3 cellular contexts compared by ENCODE assay signal in the genomic region with DNA sequence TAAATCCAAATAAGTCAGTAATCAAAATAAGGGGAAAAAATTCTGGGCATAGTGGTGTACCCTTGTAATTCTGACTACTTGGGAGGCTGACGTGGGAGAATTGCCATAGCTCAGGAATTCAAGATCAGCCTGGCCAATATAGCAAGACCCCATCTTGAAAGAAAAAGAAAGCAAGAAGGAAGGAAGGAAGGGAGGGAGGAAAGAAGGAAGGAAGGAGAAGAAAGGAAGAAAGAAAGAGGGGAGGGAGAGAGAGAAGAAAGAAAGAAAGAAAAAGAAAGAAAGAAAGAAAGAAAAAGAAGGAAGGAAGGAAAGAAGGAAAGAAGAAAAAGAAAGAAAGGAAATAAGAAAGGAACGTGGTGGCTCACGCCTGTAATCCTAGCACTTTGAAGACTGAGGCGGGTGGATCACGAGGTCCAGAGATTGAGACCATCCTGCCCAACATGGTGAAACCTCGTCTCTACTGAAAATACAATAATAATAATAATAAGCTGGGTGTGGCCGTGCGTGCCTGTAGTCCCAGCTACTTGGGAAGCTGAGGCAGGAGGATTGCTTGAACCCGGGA.
TF ChIP-seq lines count a peak whose summit lies in the region.

No MANE protein-coding gene starts in this region.

TF ChIP-seq in A549, 52 proteins besides CTCF, POLR2A, EP300 and RAD21:
- TF ChIP-seq CHD2 (IDR thresholded peaks at IDR 0.05; ENCODE audit: low read length, partially characterized antibody) = no peak
- no peak for TF ChIP-seq NR3C1 (IDR thresholded peaks at IDR 0.05)
- TF ChIP-seq CBX8 (IDR thresholded peaks at IDR 0.05) = no peak
- TF ChIP-seq JUNB (IDR thresholded peaks at IDR 0.05) = no peak
- no peak for TF ChIP-seq RFX5 (IDR thresholded peaks at IDR 0.05)
- TF ChIP-seq ZSCAN20 (CRISPR knock-in tag; IDR thresholded peaks at IDR 0.05) = no peak
- TF ChIP-seq, protein P1, sequence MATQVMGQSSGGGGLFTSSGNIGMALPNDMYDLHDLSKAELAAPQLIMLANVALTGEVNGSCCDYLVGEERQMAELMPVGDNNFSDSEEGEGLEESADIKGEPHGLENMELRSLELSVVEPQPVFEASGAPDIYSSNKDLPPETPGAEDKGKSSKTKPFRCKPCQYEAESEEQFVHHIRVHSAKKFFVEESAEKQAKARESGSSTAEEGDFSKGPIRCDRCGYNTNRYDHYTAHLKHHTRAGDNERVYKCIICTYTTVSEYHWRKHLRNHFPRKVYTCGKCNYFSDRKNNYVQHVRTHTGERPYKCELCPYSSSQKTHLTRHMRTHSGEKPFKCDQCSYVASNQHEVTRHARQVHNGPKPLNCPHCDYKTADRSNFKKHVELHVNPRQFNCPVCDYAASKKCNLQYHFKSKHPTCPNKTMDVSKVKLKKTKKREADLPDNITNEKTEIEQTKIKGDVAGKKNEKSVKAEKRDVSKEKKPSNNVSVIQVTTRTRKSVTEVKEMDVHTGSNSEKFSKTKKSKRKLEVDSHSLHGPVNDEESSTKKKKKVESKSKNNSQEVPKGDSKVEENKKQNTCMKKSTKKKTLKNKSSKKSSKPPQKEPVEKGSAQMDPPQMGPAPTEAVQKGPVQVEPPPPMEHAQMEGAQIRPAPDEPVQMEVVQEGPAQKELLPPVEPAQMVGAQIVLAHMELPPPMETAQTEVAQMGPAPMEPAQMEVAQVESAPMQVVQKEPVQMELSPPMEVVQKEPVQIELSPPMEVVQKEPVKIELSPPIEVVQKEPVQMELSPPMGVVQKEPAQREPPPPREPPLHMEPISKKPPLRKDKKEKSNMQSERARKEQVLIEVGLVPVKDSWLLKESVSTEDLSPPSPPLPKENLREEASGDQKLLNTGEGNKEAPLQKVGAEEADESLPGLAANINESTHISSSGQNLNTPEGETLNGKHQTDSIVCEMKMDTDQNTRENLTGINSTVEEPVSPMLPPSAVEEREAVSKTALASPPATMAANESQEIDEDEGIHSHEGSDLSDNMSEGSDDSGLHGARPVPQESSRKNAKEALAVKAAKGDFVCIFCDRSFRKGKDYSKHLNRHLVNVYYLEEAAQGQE (IDR thresholded peaks at IDR 0.05) = no peak
- TF ChIP-seq KDM5A (IDR thresholded peaks at IDR 0.05) = no peak
- TF ChIP-seq HOXA7 (CRISPR knock-in tag; IDR thresholded peaks at IDR 0.05) = no peak

TF ChIP-seq in HEK293, 187 proteins besides CTCF, POLR2A, EP300 and RAD21:
- TF ChIP-seq ZNF214 (tag by site-specific recombination; IDR thresholded peaks at IDR 0.05; ENCODE audit: borderline replicate concordance) (no peak), GLIS1 (tag by site-specific recombination; IDR thresholded peaks at IDR 0.05) (no peak), ZNF121 (tag by site-specific recombination; IDR thresholded peaks at IDR 0.05) (peak; percentile 93), ZNF658 (tag by site-specific recombination; IDR thresholded peaks at IDR 0.05) (no peak), ZBTB1 (tag by site-specific recombination; IDR thresholded peaks at IDR 0.05) (no peak), ZNF366 (tag by site-specific recombination; conservative IDR thresholded peaks at IDR 0.05) (peak; percentile 74), PBX3 (CRISPR knock-in tag; IDR thresholded peaks at IDR 0.05) (no peak), ZNF2 (tag by site-specific recombination; IDR thresholded peaks at IDR 0.05) (no peak), ZNF530 (tag by site-specific recombination; IDR thresholded peaks at IDR 0.05; ENCODE audit: low read depth) (no peak), ZSCAN23 (tag by site-specific recombination; IDR thresholded peaks at IDR 0.05) (no peak), ZNF660 (tag by site-specific recombination; IDR thresholded peaks at IDR 0.05) (no peak), ZSCAN30 (tag by site-specific recombination; IDR thresholded peaks at IDR 0.05) (no peak)
- TF ChIP-seq, protein P2, sequence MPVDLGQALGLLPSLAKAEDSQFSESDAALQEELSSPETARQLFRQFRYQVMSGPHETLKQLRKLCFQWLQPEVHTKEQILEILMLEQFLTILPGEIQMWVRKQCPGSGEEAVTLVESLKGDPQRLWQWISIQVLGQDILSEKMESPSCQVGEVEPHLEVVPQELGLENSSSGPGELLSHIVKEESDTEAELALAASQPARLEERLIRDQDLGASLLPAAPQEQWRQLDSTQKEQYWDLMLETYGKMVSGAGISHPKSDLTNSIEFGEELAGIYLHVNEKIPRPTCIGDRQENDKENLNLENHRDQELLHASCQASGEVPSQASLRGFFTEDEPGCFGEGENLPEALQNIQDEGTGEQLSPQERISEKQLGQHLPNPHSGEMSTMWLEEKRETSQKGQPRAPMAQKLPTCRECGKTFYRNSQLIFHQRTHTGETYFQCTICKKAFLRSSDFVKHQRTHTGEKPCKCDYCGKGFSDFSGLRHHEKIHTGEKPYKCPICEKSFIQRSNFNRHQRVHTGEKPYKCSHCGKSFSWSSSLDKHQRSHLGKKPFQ (tag by site-specific recombination; IDR thresholded peaks at IDR 0.05) = no peak
- TF ChIP-seq, protein P3, sequence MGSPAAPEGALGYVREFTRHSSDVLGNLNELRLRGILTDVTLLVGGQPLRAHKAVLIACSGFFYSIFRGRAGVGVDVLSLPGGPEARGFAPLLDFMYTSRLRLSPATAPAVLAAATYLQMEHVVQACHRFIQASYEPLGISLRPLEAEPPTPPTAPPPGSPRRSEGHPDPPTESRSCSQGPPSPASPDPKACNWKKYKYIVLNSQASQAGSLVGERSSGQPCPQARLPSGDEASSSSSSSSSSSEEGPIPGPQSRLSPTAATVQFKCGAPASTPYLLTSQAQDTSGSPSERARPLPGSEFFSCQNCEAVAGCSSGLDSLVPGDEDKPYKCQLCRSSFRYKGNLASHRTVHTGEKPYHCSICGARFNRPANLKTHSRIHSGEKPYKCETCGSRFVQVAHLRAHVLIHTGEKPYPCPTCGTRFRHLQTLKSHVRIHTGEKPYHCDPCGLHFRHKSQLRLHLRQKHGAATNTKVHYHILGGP (tag by site-specific recombination; IDR thresholded peaks at IDR 0.05) = no peak

TF ChIP-seq in H1, 55 proteins besides CTCF, POLR2A, EP300 and RAD21 (continued from another document):
- TF ChIP-seq FOSL1 (IDR thresholded peaks at IDR 0.05; ENCODE audit: insufficient read depth, low read depth, low read length) = no peak
- no peak for TF ChIP-seq KDM5A (IDR thresholded peaks at IDR 0.05; ENCODE audit: low read length)
- no peak for TF ChIP-seq CEBPB (IDR thresholded peaks at IDR 0.05; ENCODE audit: low read depth, low read length)
